9 cellular contexts compared by ENCODE assay signal in the genomic region with DNA sequence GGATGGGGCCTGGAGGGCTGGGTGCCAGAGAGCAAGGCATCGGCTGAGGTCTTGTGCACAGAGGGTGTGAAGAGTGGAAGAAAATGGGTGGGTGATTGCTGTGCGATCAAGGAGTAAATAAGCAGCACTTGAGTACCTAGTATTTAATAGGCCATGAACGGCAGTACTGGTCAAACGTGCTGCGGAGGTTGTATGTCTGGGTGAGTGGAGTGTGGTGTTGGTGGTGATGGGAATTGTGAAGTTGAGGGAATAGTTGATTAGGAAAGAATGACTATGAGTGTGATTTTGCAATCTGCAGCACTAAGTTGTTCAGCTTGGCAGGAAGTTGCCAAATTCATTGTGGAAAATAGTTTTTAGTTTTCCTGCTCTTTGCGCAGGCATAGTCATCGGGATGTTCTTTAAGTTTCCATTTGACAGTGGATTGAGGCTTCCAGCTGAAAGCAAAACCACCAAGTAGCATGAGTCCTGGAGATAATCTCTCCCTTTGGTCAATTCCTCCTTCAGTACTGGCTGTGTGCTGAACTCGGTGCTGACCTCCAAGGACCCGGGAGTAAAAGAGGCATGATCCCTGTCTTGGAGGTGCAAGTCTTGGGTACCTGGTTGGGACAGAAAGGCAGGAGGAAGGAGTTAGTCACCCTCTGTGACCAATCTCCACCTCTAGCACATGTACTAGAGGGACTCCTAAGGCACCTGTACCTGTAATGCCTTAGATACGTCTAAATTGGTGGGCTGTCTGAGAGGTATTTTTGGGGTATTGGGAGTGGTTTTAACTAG. TPM values are rescaled to one million over a fixed set of nuclear protein-coding genes. Genes with fewer than 3 reads are reported as not detected.
DNase-seq lines count a peak whose midpoint lies in the region; ATAC-seq and TF ChIP-seq lines count a peak whose summit lies in the region.
"Had no signal": no experiment of that assay in that cellular context is flagged by ENCODE, and none has a peak within 500 bp of the region (broad histone marks: within the 10 kb centered on the region; RNA-seq: fewer than 3 reads in every experiment).

No MANE protein-coding gene starts in this region.

- no peak overlapping the region for H3K27ac Mint-ChIP-seq in Caco-2 (ENCODE audit: unreplicated experiment)
- H3K27ac Mint-ChIP-seq: naive thymus-derived CD8-positive, alpha-beta T cell had no signal

- peaks cover 9% of the 10 kb centered on the region for H3K36me3 Mint-ChIP-seq in Caco-2 (ENCODE audit: insufficient read depth, unreplicated experiment)

- intact Hi-C loops in Caco-2 (cut with micrococcal nuclease; ENCODE audit: unreplicated experiment): no loop called here

- peaks cover 15% of the 10 kb centered on the region for H3K4me1 Mint-ChIP-seq in Caco-2 (ENCODE audit: low read depth, unreplicated experiment)

- POLR2A ChIA-PET in AG04450 (lab: Yijun Ruan, JAX): interaction anchor here (0.7 to 1.3 kb wide), 4 partner anchors 23 to 70 kb away, joined by 3 to 4 read pairs (median 3); no protein-coding TSS in a partner anchor
- POLR2A ChIA-PET in Caco-2 (lab: Charles Lee): no interaction called here

- H3K27me3 Mint-ChIP-seq in Caco-2 (ENCODE audit: insufficient read depth, unreplicated experiment): no peaks in the 10 kb centered on the region
- H3K27me3 Mint-ChIP-seq: naive thymus-derived CD8-positive, alpha-beta T cell had no signal

- in situ Hi-C loops in ACHN (cut with HindIII; ENCODE audit: low pct_ligation_motif_present, low pct_unique_long_range_greater_than_20kb, low sequenced_read_pairs): no loop called here

- no peaks in the 10 kb centered on the region for H3K36me3 ChIP-seq in duodenal mucosa (ENCODE audit: control insufficient read depth in 1 of 2, insufficient read depth in 2 of 2, low read length in 2 of 2)
- H3K36me3 ChIP-seq in Caco-2 (ENCODE audit: control insufficient read depth, insufficient read depth, low read length): peaks cover 1% of the 10 kb centered on the region; the same call in 1 of the 2 replicates

- H3K27me3 ChIP-seq in AG04450 (ENCODE audit: control insufficient read depth, insufficient read depth, low read length) (no peaks in the 10 kb centered on the region), duodenal mucosa (ENCODE audit: control insufficient read depth in 1 of 2, insufficient read depth in 2 of 2, low read length in 2 of 2) (no peaks in the 10 kb centered on the region), Caco-2 (replicated peaks; ENCODE audit: control insufficient read depth, insufficient read depth, low read length) (no peaks in the 10 kb centered on the region)

- no peak overlapping the region for H3K4me3 Mint-ChIP-seq in Caco-2 (ENCODE audit: unreplicated experiment)
- H3K4me3 Mint-ChIP-seq: naive thymus-derived CD8-positive, alpha-beta T cell had no signal

- H3K4me1 ChIP-seq in duodenal mucosa (ENCODE audit: control insufficient read depth in 1 of 2, insufficient read depth in 2 of 2, low read length in 2 of 2) (peaks cover 36 to 51% of the 10 kb centered on the region in 2 donors), Caco-2 (peaks cover 18% of the 10 kb centered on the region)

- DNase-seq in AG04450 (ENCODE audit: low read depth, low spot score): no peak
- DNase-seq in M059J (ENCODE audit: low read depth): peak; percentile 77
- peak; percentile 26 for DNase-seq in medulla oblongata (ENCODE audit: extremely low spot score)
- no peak for DNase-seq in HuH-7.5 (ENCODE audit: low spot score)
- no peak for DNase-seq in ACHN
- DNase-seq in Caco-2: no peak

- H3K27ac ChIP-seq in AG04450 (ENCODE audit: low read depth, low read length) (peak overlapping the region; percentile 98), duodenal mucosa (ENCODE audit: low read depth, low read length) (peak overlapping the region; percentile 95)

- no peaks in the 10 kb centered on the region for H3K9me3 Mint-ChIP-seq in Caco-2 (ENCODE audit: unreplicated experiment)
- H3K9me3 Mint-ChIP-seq: naive thymus-derived CD8-positive, alpha-beta T cell had no signal

- TF ChIP-seq CTCF in AG04450 (IDR thresholded peaks at IDR 0.05; ENCODE audit: low read depth, low read length) (no peak), Caco-2 (IDR thresholded peaks at IDR 0.05; ENCODE audit: insufficient read depth in 1 of 2, low read depth in 1 of 2, low read length in 1 of 2, severe bottlenecking in 1 of 2, unreplicated experiment in 1 of 2) (no peak)

- ATAC-seq in HG03378 (IDR thresholded peaks at IDR 0.05; ENCODE audit: unreplicated experiment): no peak
- ATAC-seq: naive thymus-derived CD8-positive, alpha-beta T cell had no signal

- CTCF ChIA-PET in AG04450 (lab: Charles Lee) (interaction anchor here (0.6 to 1.8 kb wide), 7 partner anchors 53 to 422 kb away, joined by 3 to 7 read pairs (median 3); no protein-coding TSS in a partner anchor), Caco-2 (lab: Charles Lee) (no interaction called here)

- peak overlapping the region; percentile 77 to 85 for H3K9ac ChIP-seq in duodenal mucosa (ENCODE audit: low read depth in 1 of 2, low read length in 2 of 2)

- BruUV-seq in Caco-2 (replicated peaks; lab: Mats Ljungman, UMichigan): no TSS peak

- H3K4me3 ChIP-seq in AG04450 (ENCODE audit: low read depth, low read length): peak overlapping the region; percentile 96
- H3K4me3 ChIP-seq in duodenal mucosa (ENCODE audit: low read depth in 1 of 2, low read length in 2 of 2): peak overlapping the region; percentile 84 to 93
- no peak overlapping the region for H3K4me3 ChIP-seq in Caco-2 (ENCODE audit: low read depth, low read length)

- no peaks in the 10 kb centered on the region; the same call in 1 of the 2 replicates for H3K9me3 ChIP-seq in AG04450 (ENCODE audit: control insufficient read depth, insufficient read depth, low read length)
- H3K9me3 ChIP-seq in duodenal mucosa (ENCODE audit: control insufficient read depth in 1 of 2, low read length in 2 of 2): no peaks in the 10 kb centered on the region
- no peaks in the 10 kb centered on the region for H3K9me3 ChIP-seq in Caco-2

RNA-seq across cellular contexts. Expression of a gene that starts 2.1 kb away (rescaled TPM):
- polyA plus RNA-seq in AG04450 (2011; rRNA removed): 51.2 and 52.9 TPM in 2 replicates
- 63.7 and 65.5 TPM in 2 replicates for polyA minus RNA-seq in AG04450 (2011; rRNA and poly(A)+ RNA removed)
- 47.8 and 49.8 TPM in 2 replicates for total RNA-seq in M059J (2014; rRNA removed; shearing (Covaris generic))
- 33.1 and 36.6 TPM in 2 replicates for total RNA-seq in Caco-2 (2022)

Comparison
In these comparisons a context has a peak if more than half of its experiments do, and no peak if none do; other contexts are left out.
1. DNase-seq: peak in M059J (single experiment) and medulla oblongata (single experiment); none in AG04450 (single experiment), HuH-7.5 (single experiment), ACHN (single experiment) and Caco-2 (0 of 2).